In genomic region chr17:81095608-81095888, GRCh38 we compare ENCODE assay signal across 10 cellular contexts.
A peak's percentile ranks its signal among the peaks of the same experiment; 100 is the strongest.
DNase-seq lines count a peak whose midpoint lies in the region; ATAC-seq, FAIRE-seq and TF ChIP-seq lines count a peak whose summit lies in the region.
"Had no signal": no experiment of that assay in that cellular context is flagged by ENCODE, and none has a peak within 500 bp of the region (broad histone marks: within the 10 kb centered on the region; RNA-seq: fewer than 3 reads in every experiment).

No MANE protein-coding gene starts in this region.

- TF ChIP-seq POLR2A in gastroesophageal sphincter (IDR thresholded peaks at IDR 0.05) (no peak), heart left ventricle (IDR thresholded peaks at IDR 0.05) (no peak), H54 (IDR thresholded peaks at IDR 0.05; ENCODE audit: low read depth, low read length) (no peak)

- FAIRE-seq in H54 (lab: Jason Lieb, UNC), result no peak

- POLR2A ChIA-PET in activated CD8-positive, alpha-beta T cell treated with anti-CD3 and anti-CD28 coated beads, Interleukin-2, amount 10 ng/mL, durations not matched to agents 7 days and 5 days (lab: Charles Lee), result interaction anchor here (0.6 to 1.6 kb wide), 5 partner anchors 71 to 641 kb away, joined by 3 to 8 read pairs (median 5); partner anchors contain the start of genes NDUFAF8 and TEPSIN

- no peaks in the 10 kb centered on the region for H3K36me3 Mint-ChIP-seq in activated CD8-positive, alpha-beta T cell treated with anti-CD3 and anti-CD28 coated beads, Interleukin-2, amount 10 ng/mL, durations not matched to agents 7 days and 5 days (ENCODE audit: low read depth)
- peaks cover 8% of the 10 kb centered on the region for H3K36me3 Mint-ChIP-seq in stimulated activated effector memory CD8-positive, alpha-beta T cell treated with anti-CD3 and anti-CD28 coated beads, Interleukin-12 subunit alpha, Interleukin-12 subunit beta, amount 100 ng/mL, for 72 hours

- peak overlapping the region; percentile 58 for H3K4me3 Mint-ChIP-seq in activated CD8-positive, alpha-beta T cell treated with anti-CD3 and anti-CD28 coated beads, Interleukin-2, amount 10 ng/mL, durations not matched to agents 7 days and 5 days
- peak overlapping the region; percentile 69 for H3K4me3 Mint-ChIP-seq in stimulated activated effector memory CD8-positive, alpha-beta T cell treated with anti-CD3 and anti-CD28 coated beads, Interleukin-12 subunit alpha, Interleukin-12 subunit beta, amount 100 ng/mL, for 72 hours

- 39 to 75% methylated on average over 2 to 3 of the region's 9 CpGs for WGBS in gastroesophageal sphincter (ENCODE audit: low coverage in 1 of 2), 2 donors
- WGBS in heart left ventricle, 4 donors, result 60 to 69% (median 67%) methylated on average over 9 of the region's 9 CpGs

- H3K9me3 ChIP-seq in gastroesophageal sphincter (no peaks in the 10 kb centered on the region), heart left ventricle (no peaks in the 10 kb centered on the region)
- H3K9me3 ChIP-seq: body of pancreas, HAP-1 had no signal

- H3K27ac Mint-ChIP-seq in activated CD8-positive, alpha-beta T cell treated with anti-CD3 and anti-CD28 coated beads, Interleukin-2, amount 10 ng/mL, durations not matched to agents 7 days and 5 days, result peak overlapping the region; percentile 88
- peak overlapping the region; percentile 93 for H3K27ac Mint-ChIP-seq in stimulated activated effector memory CD8-positive, alpha-beta T cell treated with anti-CD3 and anti-CD28 coated beads, Interleukin-12 subunit alpha, Interleukin-12 subunit beta, amount 100 ng/mL, for 72 hours

- intact Hi-C loops in heart left ventricle (cut with DNase I), result loop anchor here in 4 of 10 donors (5.0 to 10.0 kb wide), 4 partner anchors 68 to 671 kb away; partner anchors contain the start of gene CHMP6 (in 1 of the 4)

- TF ChIP-seq CTCF in gastroesophageal sphincter (IDR thresholded peaks at IDR 0.05), result no peak
- TF ChIP-seq CTCF in heart left ventricle (IDR thresholded peaks at IDR 0.05), result no peak

- ATAC-seq in activated CD8-positive, alpha-beta T cell treated with anti-CD3 and anti-CD28 coated beads, Interleukin-2, amount 10 ng/mL, durations not matched to agents 7 days and 5 days, result no peak
- ATAC-seq in gastroesophageal sphincter, result no peak
- no peak for ATAC-seq in stimulated activated effector memory CD8-positive, alpha-beta T cell treated with anti-CD3 and anti-CD28 coated beads, Interleukin-12 subunit alpha, Interleukin-12 subunit beta, amount 100 ng/mL, for 72 hours
- no peak for ATAC-seq in HG02642 (IDR thresholded peaks at IDR 0.05; ENCODE audit: poor library complexity, unreplicated experiment)
- no peak for ATAC-seq in HG03025 (IDR thresholded peaks at IDR 0.05; ENCODE audit: low FRiP score, unreplicated experiment)
- ATAC-seq in heart left ventricle, result no peak

- no peak for TF ChIP-seq EP300 in gastroesophageal sphincter (IDR thresholded peaks at IDR 0.05)

- H3K36me3 ChIP-seq in gastroesophageal sphincter (peaks cover 0 to 22% of the 10 kb centered on the region in 2 donors), heart left ventricle (peaks cover 0 to 8% (median 0%) of the 10 kb centered on the region in 9 donors)

- DNase-seq in Jurkat, Clone E6-1 (ENCODE audit: low read depth, low spot score), result no peak
- peak; percentile 48 for DNase-seq in activated CD8-positive, alpha-beta T cell treated with anti-CD3 and anti-CD28 coated beads, Interleukin-2, amount 10 ng/mL, durations not matched to agents 7 days and 5 days
- DNase-seq in stimulated activated effector memory CD8-positive, alpha-beta T cell treated with anti-CD3 and anti-CD28 coated beads, Interleukin-12 subunit alpha, Interleukin-12 subunit beta, amount 100 ng/mL, for 72 hours (ENCODE audit: low spot score in 2 of 2), result peak in 1 of 2 donors; percentile 72
- DNase-seq in heart left ventricle (no peak), H54 (ENCODE audit: insufficient read length, low spot score) (no peak)

- peaks cover 43% of the 10 kb centered on the region for H3K4me1 Mint-ChIP-seq in activated CD8-positive, alpha-beta T cell treated with anti-CD3 and anti-CD28 coated beads, Interleukin-2, amount 10 ng/mL, durations not matched to agents 7 days and 5 days (ENCODE audit: low read depth)
- peaks cover 61% of the 10 kb centered on the region for H3K4me1 Mint-ChIP-seq in stimulated activated effector memory CD8-positive, alpha-beta T cell treated with anti-CD3 and anti-CD28 coated beads, Interleukin-12 subunit alpha, Interleukin-12 subunit beta, amount 100 ng/mL, for 72 hours

- H3K27ac ChIP-seq in gastroesophageal sphincter (peak overlapping the region in 3 of 4 donors; percentile 82 to 86 (median 84)), heart left ventricle (peak overlapping the region in 3 of 12 donors; percentile 10 to 80 (median 20))

- CTCF ChIA-PET in activated CD8-positive, alpha-beta T cell treated with anti-CD3 and anti-CD28 coated beads, Interleukin-2, amount 10 ng/mL, durations not matched to agents 7 days and 5 days (lab: Charles Lee), result interaction anchor here (1.0 to 1.8 kb wide), 4 partner anchors 72 to 105 kb away, joined by 3 to 11 read pairs (median 4); no protein-coding TSS in a partner anchor

- peaks cover 2% of the 10 kb centered on the region for H3K27me3 Mint-ChIP-seq in activated CD8-positive, alpha-beta T cell treated with anti-CD3 and anti-CD28 coated beads, Interleukin-2, amount 10 ng/mL, durations not matched to agents 7 days and 5 days (ENCODE audit: low read depth)

- H3K4me1 ChIP-seq in gastroesophageal sphincter (peaks cover 0 to 70% (median 39%) of the 10 kb centered on the region in 3 donors), heart left ventricle (peaks cover 0 to 41% (median 13%) of the 10 kb centered on the region in 12 donors)

- no peaks in the 10 kb centered on the region for H3K9me3 Mint-ChIP-seq in activated CD8-positive, alpha-beta T cell treated with anti-CD3 and anti-CD28 coated beads, Interleukin-2, amount 10 ng/mL, durations not matched to agents 7 days and 5 days (ENCODE audit: insufficient read depth)
- no peaks in the 10 kb centered on the region for H3K9me3 Mint-ChIP-seq in stimulated activated effector memory CD8-positive, alpha-beta T cell treated with anti-CD3 and anti-CD28 coated beads, Interleukin-12 subunit alpha, Interleukin-12 subunit beta, amount 100 ng/mL, for 72 hours

- H3K27me3 ChIP-seq in gastroesophageal sphincter (no peaks in the 10 kb centered on the region), heart left ventricle (no peaks in the 10 kb centered on the region)
- H3K27me3 ChIP-seq: body of pancreas had no signal

- H3K4me3 ChIP-seq in Jurkat, Clone E6-1 (ENCODE audit: low read length), result peak overlapping the region; percentile 44
- H3K4me3 ChIP-seq in gastroesophageal sphincter, result no peak overlapping the region
- no peak overlapping the region for H3K4me3 ChIP-seq in heart left ventricle
- H3K4me3 ChIP-seq: body of pancreas, HAP-1 had no signal
